In genomic region chr7:122143376-122143750, GRCh38 we compare ENCODE assay signal across 8 cellular contexts. TPM values are rescaled to one million over a fixed set of nuclear protein-coding genes. Genes with fewer than 3 reads are reported as not detected.
DNase-seq lines count a peak whose midpoint lies in the region; ATAC-seq and TF ChIP-seq lines count a peak whose summit lies in the region.

No MANE protein-coding gene starts in this region.

- H3K4me3 ChIP-seq in foreskin fibroblast (ENCODE audit: low read depth in 1 of 2, low read length in 2 of 2) (peak overlapping the region; percentile 46 to 90), neuronal stem cell (ENCODE audit: low read length in 2 of 2) (peak overlapping the region; percentile 82 to 85)

- H3K27me3 Mint-ChIP-seq in activated T-cell treated with anti-CD3 and anti-CD28 coated beads, Interleukin-2, amount 50 U/mL, for 24 hours, result peaks cover 45% of the 10 kb centered on the region

- H3K4me3 Mint-ChIP-seq in activated T-cell treated with anti-CD3 and anti-CD28 coated beads, Interleukin-2, amount 50 U/mL, for 24 hours, result peak overlapping the region; percentile 90

- peak overlapping the region; percentile 93 for H3K27ac ChIP-seq in neuronal stem cell (replicated peaks; ENCODE audit: low read length)

- peaks cover 5% of the 10 kb centered on the region for H3K36me3 Mint-ChIP-seq in activated T-cell treated with anti-CD3 and anti-CD28 coated beads, Interleukin-2, amount 50 U/mL, for 24 hours (ENCODE audit: low read depth)

- H3K4me1 ChIP-seq in neuronal stem cell (ENCODE audit: control insufficient read depth in 2 of 2, insufficient read depth in 1 of 2, low read depth in 1 of 2, low read length in 2 of 2), result peaks cover 2% of the 10 kb centered on the region in 2 donors

- peak overlapping the region; percentile 88 for H3K27ac Mint-ChIP-seq in activated T-cell treated with anti-CD3 and anti-CD28 coated beads, Interleukin-2, amount 50 U/mL, for 24 hours

- peaks cover 20% of the 10 kb centered on the region for H3K4me1 Mint-ChIP-seq in activated T-cell treated with anti-CD3 and anti-CD28 coated beads, Interleukin-2, amount 50 U/mL, for 24 hours (ENCODE audit: low read depth)

- no peaks in the 10 kb centered on the region for H3K9me3 Mint-ChIP-seq in activated T-cell treated with anti-CD3 and anti-CD28 coated beads, Interleukin-2, amount 50 U/mL, for 24 hours

- TF ChIP-seq CTCF in foreskin fibroblast (IDR thresholded peaks at IDR 0.05; ENCODE audit: low read depth, low read length), result no peak

- no peak overlapping the region for H2BK120ac ChIP-seq in neuronal stem cell (ENCODE audit: low read depth, low read length)

- H3K27me3 ChIP-seq in neuronal stem cell (ENCODE audit: control insufficient read depth in 3 of 3, insufficient read depth in 3 of 3, low read depth in 1 of 3, low read length in 3 of 3), result peaks cover 0 to 24% (median 0%) of the 10 kb centered on the region in 3 experiments

- H3K18ac ChIP-seq in neuronal stem cell (ENCODE audit: low read length), result peak overlapping the region; percentile 48

- no peaks in the 10 kb centered on the region for H3K9me3 ChIP-seq in neuronal stem cell (replicated peaks in 1 of 2; ENCODE audit: control insufficient read depth in 2 of 2, insufficient read depth in 1 of 2, low read depth in 1 of 2, low read length in 2 of 2)

- no peak overlapping the region for H4K8ac ChIP-seq in neuronal stem cell (ENCODE audit: low read depth, low read length)

- peak; percentile 4 for ATAC-seq in HG02970 (IDR thresholded peaks at IDR 0.05; ENCODE audit: low FRiP score, unreplicated experiment)

- no peaks in the 10 kb centered on the region for H3K79me1 ChIP-seq in neuronal stem cell (ENCODE audit: low read depth, low read length)

- no peaks in the 10 kb centered on the region for H3K36me3 ChIP-seq in neuronal stem cell (replicated peaks in 1 of 2; ENCODE audit: control insufficient read depth in 2 of 2, insufficient read depth in 2 of 2, low read length in 2 of 2)

- no peak overlapping the region for H3K4ac ChIP-seq in neuronal stem cell (ENCODE audit: low read length)

- H2BK12ac ChIP-seq in neuronal stem cell (ENCODE audit: low read length), result no peak overlapping the region

- DNase-seq in ELR (ENCODE audit: low read depth), result peak; percentile 49
- DNase-seq in activated T-cell treated with anti-CD3 and anti-CD28 coated beads, Interleukin-2, amount 50 U/mL, for 24 hours, result peak; percentile 53
- peak in 1 of 2 donors; percentile 45 for DNase-seq in foreskin fibroblast
- peak; percentile 21 for DNase-seq in neuronal stem cell (ENCODE audit: low spot score)
- no peak for DNase-seq in SIG-M5 treated with dmso at 0.1 percent for 504 hours (lab: John Stamatoyannopoulos, UW; ENCODE audit: unreplicated experiment)
- DNase-seq in GOT3 (lab: John Stamatoyannopoulos, UW), result no peak
- DNase-seq in stimulated activated naive CD4-positive, alpha-beta T cell treated with Interleukin-2 at 50 U/mL for 16 hours (lab: John Stamatoyannopoulos, UW), result no peak

- peak overlapping the region; percentile 46 for H3K4me2 ChIP-seq in neuronal stem cell (ENCODE audit: insufficient read depth, low read length, poor library complexity, severe bottlenecking)

- peak overlapping the region; percentile 98 for H2AFZ ChIP-seq in neuronal stem cell (ENCODE audit: low read length)

- peak overlapping the region; percentile 95 for H3K9ac ChIP-seq in neuronal stem cell (ENCODE audit: low read depth, low read length, poor library complexity)

- H4K91ac ChIP-seq in neuronal stem cell (ENCODE audit: low read depth, low read length, poor library complexity), result no peak overlapping the region

- peak overlapping the region; percentile 87 for H2BK5ac ChIP-seq in neuronal stem cell (ENCODE audit: low read length)

- peak overlapping the region; percentile 5 for H2BK15ac ChIP-seq in neuronal stem cell (ENCODE audit: low read length)

- peak overlapping the region; percentile 2 for H3K14ac ChIP-seq in neuronal stem cell (ENCODE audit: low read length)

- no peak overlapping the region for H2AK5ac ChIP-seq in neuronal stem cell (ENCODE audit: low read depth, low read length)

- no peak overlapping the region for H3K23ac ChIP-seq in neuronal stem cell (ENCODE audit: low read depth, low read length, poor library complexity)

- no CpG with 5 or more reads among the region's 18 CpGs for WGBS in neuronal stem cell (ENCODE audit: extremely low coverage in 2 of 2, insufficient read length in 2 of 2, insufficient replicate concordance in 1 of 2), 2 donors

RNA-seq across cellular contexts. Expression of gene AASS, which starts 0.7 kb away (rescaled TPM):
- 54.8 TPM for polyA plus RNA-seq in neuronal stem cell (2013, experiment 1 of 2)
- 57.4 TPM for polyA plus RNA-seq in neuronal stem cell (2013, experiment 2 of 2)

Comparison
In these comparisons a context has a peak if more than half of its experiments do, and no peak if none do; other contexts are left out.
1. DNase-seq: peak in ELR (single experiment), activated T-cell treated with anti-CD3 and anti-CD28 coated beads, Interleukin-2, amount 50 U/mL, for 24 hours (single experiment) and neuronal stem cell (single experiment); none in SIG-M5 treated with dmso at 0.1 percent for 504 hours (single experiment), GOT3 (single experiment) and stimulated activated naive CD4-positive, alpha-beta T cell treated with Interleukin-2 at 50 U/mL for 16 hours (single experiment).